ENCODE assay signal across 8 cellular contexts in the genomic region with DNA sequence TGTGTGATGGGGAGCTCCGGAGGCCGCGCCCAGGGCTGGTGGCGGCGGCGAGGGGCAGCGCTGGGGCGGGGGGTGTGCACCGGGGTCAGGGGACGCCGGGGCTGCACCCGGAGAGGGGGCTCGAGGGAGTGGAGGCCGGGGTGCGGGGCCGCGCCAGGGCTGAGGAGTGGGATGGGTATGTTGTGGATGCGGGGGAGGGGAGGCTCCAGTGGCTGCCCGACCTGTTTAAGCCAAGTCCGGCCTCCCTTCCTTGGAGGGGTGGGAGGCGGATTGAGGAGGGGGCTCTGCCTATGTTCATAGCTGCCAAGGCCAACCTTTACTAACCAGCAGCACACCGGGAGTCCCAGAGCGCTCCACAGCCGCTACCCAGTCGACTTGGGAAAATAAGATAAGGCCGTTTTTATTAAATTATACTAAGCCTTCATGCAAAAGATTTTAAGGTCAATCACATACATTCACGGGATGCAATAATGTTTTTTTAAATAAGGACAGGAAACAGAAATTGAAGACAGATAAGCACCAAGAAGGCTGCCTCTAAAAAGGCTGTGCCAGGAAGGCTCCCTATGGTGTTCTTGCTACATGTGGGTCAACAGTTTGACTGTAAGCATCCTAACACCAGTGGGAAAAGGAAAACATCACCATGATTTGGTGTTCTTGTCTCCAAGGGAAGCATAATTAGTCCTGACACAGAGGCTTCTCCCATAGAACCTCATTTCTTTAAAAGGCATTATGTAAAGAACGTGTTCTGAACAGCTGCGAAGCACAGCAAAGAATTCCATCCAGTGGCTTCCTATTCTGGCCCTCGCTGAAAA. TPM values are rescaled to one million over a fixed set of nuclear protein-coding genes. Genes with fewer than 3 reads are reported as not detected.
A peak's percentile ranks its signal among the peaks of the same experiment; 100 is the strongest.
DNase-seq lines count a peak whose midpoint lies in the region; ATAC-seq, FAIRE-seq and TF ChIP-seq lines count a peak whose summit lies in the region.

No MANE protein-coding gene starts in this region.

- no peak for DNase-seq in activated T-cell treated with anti-CD3 and anti-CD28 coated beads, Interleukin-2, amount 50 U/mL, for 24 hours
- DNase-seq in activated T-cell treated with anti-CD3 and anti-CD28 coated beads, Interleukin-2, amount 50 U/mL, for 1 hour = no peak
- DNase-seq in SK-N-MC (ENCODE audit: low read depth, low spot score) (peak; percentile 18), esophagus squamous epithelium (lab: John Stamatoyannopoulos, UW) (no peak), posterior vena cava (ENCODE audit: low spot score) (no peak), RCC 7860 (ENCODE audit: low spot score) (no peak)

- no peaks in the 10 kb centered on the region for H3K27me3 Mint-ChIP-seq in activated T-cell treated with anti-CD3 and anti-CD28 coated beads, Interleukin-2, amount 50 U/mL, for 24 hours

- H3K79me2 ChIP-seq in parathyroid adenoma = no peaks in the 10 kb centered on the region

- peaks cover 20% of the 10 kb centered on the region for H3K4me1 Mint-ChIP-seq in activated T-cell treated with anti-CD3 and anti-CD28 coated beads, Interleukin-2, amount 50 U/mL, for 24 hours (ENCODE audit: low read depth)

- peak; percentile 11 for ATAC-seq in HG03025 (IDR thresholded peaks at IDR 0.05; ENCODE audit: low FRiP score, unreplicated experiment)

- H3K4me3 ChIP-seq in SK-N-MC = peak overlapping the region; percentile 77
- H3K4me3 ChIP-seq in esophagus squamous epithelium = peak overlapping the region; percentile 62 to 97 (median 74)
- H3K4me3 ChIP-seq in parathyroid adenoma (ENCODE audit: low read depth, low read length) = peak overlapping the region; percentile 62

- H3K27ac Mint-ChIP-seq in activated T-cell treated with anti-CD3 and anti-CD28 coated beads, Interleukin-2, amount 50 U/mL, for 24 hours = peak overlapping the region; percentile 37

- no peak for TF ChIP-seq CTCF in esophagus squamous epithelium (IDR thresholded peaks at IDR 0.05)
- no peak for TF ChIP-seq CTCF in parathyroid adenoma (IDR thresholded peaks at IDR 0.05)

- peaks cover 14% of the 10 kb centered on the region for H3K36me3 Mint-ChIP-seq in activated T-cell treated with anti-CD3 and anti-CD28 coated beads, Interleukin-2, amount 50 U/mL, for 24 hours (ENCODE audit: low read depth)

- FAIRE-seq in RCC 7860 (lab: Jason Lieb, UNC) = no peak

- intact Hi-C loops in esophagus squamous epithelium (cut with DNase I) (no loop called here), posterior vena cava (cut with DNase I) (no loop called here)

- H2AFZ ChIP-seq in parathyroid adenoma = peak overlapping the region; percentile 80

- no peaks in the 10 kb centered on the region for H3K9me3 ChIP-seq in SK-N-MC (ENCODE audit: low read depth, low read length)
- H3K9me3 ChIP-seq in esophagus squamous epithelium = no peaks in the 10 kb centered on the region
- H3K9me3 ChIP-seq in parathyroid adenoma (ENCODE audit: control insufficient read depth, low read length) = no peaks in the 10 kb centered on the region

- peak overlapping the region; percentile 75 for H3K4me2 ChIP-seq in parathyroid adenoma (ENCODE audit: low read length)

- H3K4me1 ChIP-seq in esophagus squamous epithelium = peaks cover 0 to 21% (median 0%) of the 10 kb centered on the region in 3 donors
- H3K4me1 ChIP-seq in parathyroid adenoma = no peaks in the 10 kb centered on the region

- H3K27me3 ChIP-seq in esophagus squamous epithelium (no peaks in the 10 kb centered on the region), parathyroid adenoma (ENCODE audit: control insufficient read depth, insufficient read depth, low read length) (no peaks in the 10 kb centered on the region)

- H3K9ac ChIP-seq in SK-N-MC (ENCODE audit: insufficient read length) (no peak overlapping the region), parathyroid adenoma (no peak overlapping the region)

- 21 to 31% methylated on average over 13 to 18 of the region's 30 CpGs for WGBS in esophagus squamous epithelium, 2 donors

- H3K9me3 Mint-ChIP-seq in activated T-cell treated with anti-CD3 and anti-CD28 coated beads, Interleukin-2, amount 50 U/mL, for 24 hours = no peaks in the 10 kb centered on the region

- H3K4me3 Mint-ChIP-seq in activated T-cell treated with anti-CD3 and anti-CD28 coated beads, Interleukin-2, amount 50 U/mL, for 24 hours = peak overlapping the region; percentile 78

- H3K36me3 ChIP-seq in SK-N-MC (ENCODE audit: insufficient read depth, low read length) = no peaks in the 10 kb centered on the region
- peaks cover 0 to 3% (median 0%) of the 10 kb centered on the region in 3 donors for H3K36me3 ChIP-seq in esophagus squamous epithelium
- no peaks in the 10 kb centered on the region for H3K36me3 ChIP-seq in parathyroid adenoma (ENCODE audit: control insufficient read depth, insufficient read depth, low read length)

- no peak for TF ChIP-seq POLR2A in esophagus squamous epithelium (IDR thresholded peaks at IDR 0.05)

- H3K27ac ChIP-seq in SK-N-MC (0 out of 2 replicates have a peak overlapping the region, but pooled peaks have one; percentile 13), esophagus squamous epithelium (peak overlapping the region; percentile 79 to 93 (median 89)), parathyroid adenoma (peak overlapping the region; percentile 66)

RNA-seq across cellular contexts. Expression of a gene that starts 0.6 kb away (rescaled TPM):
- total RNA-seq in esophagus squamous epithelium (10 to 100 TPM in 3 of 4 donors, 1 to 10 TPM in 1; 6.3 to 19.5 (median 13.5) TPM), posterior vena cava (10 to 100 TPM; 15.5 to 18.2 TPM)

RNA-seq across cellular contexts. Expression of a gene that starts 39.5 kb away (rescaled TPM):
- total RNA-seq in esophagus squamous epithelium (under 1 TPM in 3 of 4 donors, not detected in 1; 0.40 to 0.57 (median 0.47) TPM), posterior vena cava (not detected)

Comparison
In these comparisons a context has a peak if more than half of its experiments do, and no peak if none do; other contexts are left out.
1. H3K27ac ChIP-seq: peak in every context shown above with its lines; median percentile 89 in esophagus squamous epithelium; 66 in parathyroid adenoma; 13 in SK-N-MC.